Comparison of ENCODE assay signal across 18 cellular contexts in genomic region chr3:33145901-33146580, GRCh38.
"Had no signal": no experiment of that assay in that cellular context is flagged by ENCODE, and none has a peak within 500 bp of the region (broad histone marks: within the 10 kb centered on the region; RNA-seq: fewer than 3 reads in every experiment).

No MANE protein-coding gene starts in this region.

- H3K36me3 ChIP-seq: colonic mucosa had no signal

- H3K27me3 ChIP-seq: colonic mucosa, esophagus squamous epithelium, sigmoid colon had no signal

- ATAC-seq: activated CD4-positive, CD25-positive, alpha-beta regulatory T cell treated with anti-CD3 and anti-CD28 coated beads, Interleukin-2, amount 50 U/mL, for 24 hours; activated T-cell treated with anti-CD3 and anti-CD28 coated beads, Interleukin-2, amount 50 U/mL, for 4 hours; natural killer cell; stimulated activated naive CD8-positive, alpha-beta T cell treated with anti-CD3 and anti-CD28 coated beads, Interleukin-15, Interleukin-2, amounts not matched to agents 100 U/mL and 50 U/mL, for 24 hours had no signal

- H3K36me3 Mint-ChIP-seq: natural killer cell had no signal

- H3K4me3 ChIP-seq: colonic mucosa, esophagus squamous epithelium, sigmoid colon had no signal

- H3K27me3 Mint-ChIP-seq: type B pancreatic cell had no signal

- H3K9me3 Mint-ChIP-seq: activated naive CD4-positive, alpha-beta T cell treated with anti-CD3 and anti-CD28 coated beads for 36 hours; activated T-cell treated with anti-CD3 and anti-CD28 coated beads, Interleukin-2, amount 50 U/mL, for 4 hours; type B pancreatic cell had no signal

- DNase-seq: activated CD4-positive, alpha-beta T cell treated with anti-CD3 and anti-CD28 coated beads, Interleukin-2, amount 50 U/mL, for 1 hour; activated CD8-positive, alpha-beta memory T cell treated with anti-CD3 and anti-CD28 coated beads, Interleukin-2, amount 50 U/mL, for 4 hours; activated naive CD4-positive, alpha-beta T cell treated with anti-CD3 and anti-CD28 coated beads for 36 hours; activated T-cell treated with anti-CD3 and anti-CD28 coated beads, Interleukin-2, amount 50 U/mL, for 4 hours; colonic mucosa; effector CD4-positive, alpha-beta T cell; esophagus squamous epithelium; immature natural killer cell; kidney glomerular epithelial cell; left ventricle myocardium superior; mesenchymal stem cell; natural killer cell; sigmoid colon; stimulated activated CD4-positive, alpha-beta T cell treated with anti-CD3 and anti-CD28 coated beads, Interleukin-2, amount 100 ng/mL, for 24 hours; stimulated activated naive CD8-positive, alpha-beta T cell treated with anti-CD3 and anti-CD28 coated beads, Interleukin-15, Interleukin-2, amounts not matched to agents 100 U/mL and 50 U/mL, for 24 hours; T-helper 9 cell had no signal

- H3K4me1 ChIP-seq: colonic mucosa had no signal

- H3K27ac Mint-ChIP-seq: activated naive CD4-positive, alpha-beta T cell treated with anti-CD3 and anti-CD28 coated beads for 36 hours; immature natural killer cell; natural killer cell; type B pancreatic cell had no signal

- H3K9me3 ChIP-seq: colonic mucosa, esophagus squamous epithelium, sigmoid colon had no signal

- H3K27ac ChIP-seq: colonic mucosa, esophagus squamous epithelium had no signal

- H3K4me3 Mint-ChIP-seq: activated naive CD4-positive, alpha-beta T cell treated with anti-CD3 and anti-CD28 coated beads for 36 hours; activated T-cell treated with anti-CD3 and anti-CD28 coated beads, Interleukin-2, amount 50 U/mL, for 4 hours; immature natural killer cell; natural killer cell; type B pancreatic cell had no signal
